ENCODE assay signal across 8 cellular contexts in genomic region chr2:23595601-23596251, GRCh38.
A peak's percentile ranks its signal among the peaks of the same experiment; 100 is the strongest.
DNase-seq lines count a peak whose midpoint lies in the region; ATAC-seq lines count a peak whose summit lies in the region.

No MANE protein-coding gene starts in this region.

- no peak overlapping the region for H3K4me3 ChIP-seq in MG63

- H3K36me3 Mint-ChIP-seq in immature natural killer cell, result no peaks in the 10 kb centered on the region
- no peaks in the 10 kb centered on the region for H3K36me3 Mint-ChIP-seq in activated CD4-positive, alpha-beta T cell treated with anti-CD3 and anti-CD28 coated beads for 36 hours (ENCODE audit: low read depth)

- DNase-seq in MG63 (peak; percentile 63), amniotic epithelial cell (ENCODE audit: low read depth) (peak; percentile 43), iPS-NIHi7 (ENCODE audit: extremely low spot score) (peak; percentile 31), superior temporal gyrus (ENCODE audit: extremely low spot score) (peak; percentile 24), immature natural killer cell (no peak)
- no peak for DNase-seq in activated CD4-positive, alpha-beta T cell treated with anti-CD3 and anti-CD28 coated beads for 36 hours
- DNase-seq in activated CD4-positive, alpha-beta T cell treated with anti-CD3 and anti-CD28 coated beads for 48 hours, result no peak

- ATAC-seq in activated CD4-positive, alpha-beta T cell treated with anti-CD3 and anti-CD28 coated beads for 36 hours, result no peak
- ATAC-seq in GM21390 (IDR thresholded peaks at IDR 0.05; ENCODE audit: unreplicated experiment), result no peak

- H3K27ac Mint-ChIP-seq in immature natural killer cell, result no peak overlapping the region
- no peak overlapping the region for H3K27ac Mint-ChIP-seq in activated CD4-positive, alpha-beta T cell treated with anti-CD3 and anti-CD28 coated beads for 36 hours

- no peaks in the 10 kb centered on the region for H3K36me3 ChIP-seq in MG63

- H3K4me3 Mint-ChIP-seq in immature natural killer cell, result no peak overlapping the region
- H3K4me3 Mint-ChIP-seq in activated CD4-positive, alpha-beta T cell treated with anti-CD3 and anti-CD28 coated beads for 36 hours, result no peak overlapping the region

- POLR2A ChIA-PET in activated CD4-positive, alpha-beta T cell treated with anti-CD3 and anti-CD28 coated beads for 36 hours (lab: Charles Lee), result no interaction called here

- peaks cover 0 to 5% (median 0%) of the 10 kb centered on the region in 3 donors for H3K27me3 Mint-ChIP-seq in immature natural killer cell (ENCODE audit: low read depth in 3 of 3)
- no peaks in the 10 kb centered on the region for H3K27me3 Mint-ChIP-seq in activated CD4-positive, alpha-beta T cell treated with anti-CD3 and anti-CD28 coated beads for 36 hours

- H3K9me3 ChIP-seq in MG63, result no peaks in the 10 kb centered on the region

- intact Hi-C loops in activated CD4-positive, alpha-beta T cell treated with anti-CD3 and anti-CD28 coated beads for 36 hours (cut with DNase I, micrococcal nuclease), result no loop called here

- no peaks in the 10 kb centered on the region for H3K9me3 Mint-ChIP-seq in immature natural killer cell
- no peaks in the 10 kb centered on the region for H3K9me3 Mint-ChIP-seq in activated CD4-positive, alpha-beta T cell treated with anti-CD3 and anti-CD28 coated beads for 36 hours (ENCODE audit: low read depth)

- no peaks in the 10 kb centered on the region for H3K27me3 ChIP-seq in MG63

- CTCF ChIA-PET in activated CD4-positive, alpha-beta T cell treated with anti-CD3 and anti-CD28 coated beads for 36 hours (lab: Charles Lee), result no interaction called here

- H3K4me1 Mint-ChIP-seq in immature natural killer cell, result no peaks in the 10 kb centered on the region
- H3K4me1 Mint-ChIP-seq in activated CD4-positive, alpha-beta T cell treated with anti-CD3 and anti-CD28 coated beads for 36 hours, result no peaks in the 10 kb centered on the region

Comparison
In these comparisons a context has a peak if more than half of its experiments do, and no peak if none do; other contexts are left out.
1. DNase-seq: peak in MG63 (single experiment), amniotic epithelial cell (single experiment), iPS-NIHi7 (single experiment) and superior temporal gyrus (single experiment); none in immature natural killer cell (0 of 3), activated CD4-positive, alpha-beta T cell treated with anti-CD3 and anti-CD28 coated beads for 36 hours (single experiment) and activated CD4-positive, alpha-beta T cell treated with anti-CD3 and anti-CD28 coated beads for 48 hours (single experiment).